In the genomic region with DNA sequence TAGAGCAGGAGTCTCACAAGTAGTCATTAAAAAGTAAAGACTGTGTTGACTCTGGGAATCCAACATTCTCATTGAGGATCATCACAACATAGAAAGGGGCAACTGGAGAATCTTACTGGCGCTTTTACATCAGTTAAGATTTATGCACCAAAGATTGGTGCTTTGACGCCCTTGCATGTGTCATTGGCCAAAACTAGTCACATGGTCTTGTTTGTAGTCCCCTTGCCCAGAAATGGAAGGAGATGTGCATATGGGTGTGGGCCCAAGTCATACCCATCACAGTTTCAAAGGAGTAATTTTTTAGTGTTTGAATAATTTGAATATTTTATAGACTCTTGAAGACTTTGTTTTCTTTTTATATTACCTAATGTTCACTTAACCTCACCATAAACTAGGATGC, we compare ENCODE assay signal across 10 cellular contexts.
"Had no signal": no experiment of that assay in that cellular context is flagged by ENCODE, and none has a peak within 500 bp of the region (broad histone marks: within the 10 kb centered on the region; RNA-seq: fewer than 3 reads in every experiment).

No MANE protein-coding gene starts in this region.

- H3K4me3 Mint-ChIP-seq: H9, IgD-negative memory B cell had no signal

- FAIRE-seq: H54, HepG2 had no signal

- H3K4me2 ChIP-seq: KMS-11 had no signal

- H3K4me3 ChIP-seq: GM23248 had no signal

- DNase-seq: GM23248, GOT3, H9, HCEC 1CT, KBM-7 had no signal

- H2AFZ ChIP-seq: GM23248 had no signal

- H3K27ac Mint-ChIP-seq: H9, IgD-negative memory B cell had no signal

- H3K4me1 Mint-ChIP-seq: IgD-negative memory B cell had no signal

- H3K27ac ChIP-seq: GM23248, HL-60, KMS-11 had no signal

- H3K9me3 Mint-ChIP-seq: H9 had no signal

- ATAC-seq: HepG2 had no signal

- H3K36me3 Mint-ChIP-seq: IgD-negative memory B cell had no signal

- H3K9ac ChIP-seq: GM23248, KMS-11 had no signal
